In genomic region chr10:73190188-73190587, GRCh38 we compare ENCODE assay signal across 35 cellular contexts. TPM values are rescaled to one million over a fixed set of nuclear protein-coding genes. Genes with fewer than 3 reads are reported as not detected.
DNase-seq lines count a peak whose midpoint lies in the region; ATAC-seq, FAIRE-seq and TF ChIP-seq lines count a peak whose summit lies in the region.
"Had no signal": no experiment of that assay in that cellular context is flagged by ENCODE, and none has a peak within 500 bp of the region (broad histone marks: within the 10 kb centered on the region; RNA-seq: fewer than 3 reads in every experiment).

No MANE protein-coding gene starts in this region.

- H3K36me3 ChIP-seq in SK-N-MC (ENCODE audit: insufficient read depth, low read length) (no peaks in the 10 kb centered on the region), K562 (ENCODE audit: control insufficient read depth, insufficient read depth, low read length) (no peaks in the 10 kb centered on the region)
- H3K36me3 ChIP-seq: BE2C had no signal

- no peak overlapping the region for H3K4me2 ChIP-seq in K562 (ENCODE audit: insufficient read depth, low read length)
- H3K4me2 ChIP-seq: A549; BLaER1; BLaER1 treated with 17β-estradiol and CSF1 and Interleukin-3, amounts not matched to agents 10 nM and 100 nM had no signal

- H3K27ac Mint-ChIP-seq in T-helper 17 cell: peak overlapping the region; percentile 37
- H3K27ac Mint-ChIP-seq: B cell; CD4-positive, alpha-beta T cell; CD8-positive, alpha-beta T cell had no signal

- no peaks in the 10 kb centered on the region for H4K20me1 ChIP-seq in K562 (replicated peaks; ENCODE audit: control insufficient read depth, insufficient read depth, low read length)
- H4K20me1 ChIP-seq: BLaER1; BLaER1 treated with 17β-estradiol and CSF1 and Interleukin-3, amounts not matched to agents 10 nM and 100 nM had no signal

- no peak for ATAC-seq in T-helper 17 cell
- ATAC-seq in K562: no peak
- no peak for ATAC-seq in GM21717 (IDR thresholded peaks at IDR 0.05; ENCODE audit: unreplicated experiment)
- ATAC-seq: A549; CD8-positive, alpha-beta T cell had no signal

- intact Hi-C loops in K562 (cut with micrococcal nuclease): no loop called here

- no peak overlapping the region for H3K4me3 Mint-ChIP-seq in T-helper 17 cell
- H3K4me3 Mint-ChIP-seq: B cell; CD14-positive monocyte; CD4-positive, alpha-beta memory T cell; CD4-positive, alpha-beta T cell; CD4-positive, CD25-positive, alpha-beta regulatory T cell; CD8-positive, alpha-beta memory T cell; CD8-positive, alpha-beta T cell had no signal

- CTCF ChIA-PET in K562 (lab: Yijun Ruan, JAX; ENCODE audit: low intra/inter-chr PET ratio): no interaction called here

- no peak for FAIRE-seq in K562 (lab: Jason Lieb, UNC)
- FAIRE-seq: A204.1, A549, D721Med had no signal

- DNase-seq in SK-N-MC (ENCODE audit: low read depth, low spot score) (no peak), T-helper 17 cell (no peak), K562 (ENCODE audit: extremely low read depth in 1 of 4, low spot score in 3 of 4) (no peak), DMS153 treated with DMSO at 0.1 percent for 48 hours (lab: John Stamatoyannopoulos, UW; ENCODE audit: unreplicated experiment) (no peak), T-helper 2 cell (no peak)
- DNase-seq: 8988T; ACHN; AML-193; BE2C; C1 segment of cervical spinal cord; Caco-2; Calu3; CD4-positive, alpha-beta memory T cell; CD4-positive, alpha-beta T cell; CD4-positive, CD25-positive, alpha-beta regulatory T cell; CD8-positive, alpha-beta memory T cell; CD8-positive, alpha-beta T cell; COR-L47; DMS 273 treated with DMSO at 0.1 percent for 48 hours; DMS153; DMS53; DMS79; DMS79 treated with DMSO at 0.1 percent for 48 hours; DND-41; EL had no signal

- H3K27ac ChIP-seq in SK-N-MC: peak overlapping the region; percentile 92
- H3K27ac ChIP-seq in K562 (ENCODE audit: extremely low read depth, low read depth, low read length): no peak overlapping the region
- H3K27ac ChIP-seq: 22Rv1; A549; BLaER1; BLaER1 treated with 17β-estradiol and CSF1 and Interleukin-3, amounts not matched to agents 10 nM and 100 nM; C4-2B had no signal

- H3K9me1 ChIP-seq in K562 (ENCODE audit: control insufficient read depth, insufficient read depth, low read length): no peaks in the 10 kb centered on the region

- no TSS peak for BruUV-seq in K562 (replicated peaks; lab: Mats Ljungman, UMichigan)

- H3K4me3 ChIP-seq in SK-N-MC: no peak overlapping the region
- no peak overlapping the region for H3K4me3 ChIP-seq in K562
- H3K4me3 ChIP-seq: A549; BLaER1; BLaER1 treated with 17β-estradiol and CSF1 and Interleukin-3, amounts not matched to agents 10 nM and 100 nM had no signal

- no peak for TF ChIP-seq CTCF in K562 (IDR thresholded peaks at IDR 0.05 in 2 of 3, conservative IDR thresholded peaks at IDR 0.05 in 1 of 3; ENCODE audit: insufficient read depth in 2 of 3, low read depth in 1 of 3, low read length in 3 of 3)

- 49% methylated on average over 5 of the region's 5 CpGs for WGBS in K562 (ENCODE audit: insufficient coverage, low coverage, missing lambda C conversion rate)

- no peak overlapping the region for H2AFZ ChIP-seq in K562 (ENCODE audit: low read depth, low read length)

- no peaks in the 10 kb centered on the region for H3K27me3 ChIP-seq in K562 (ENCODE audit: control insufficient read depth in 2 of 2, insufficient read depth in 2 of 2, low read length in 2 of 2)
- H3K27me3 ChIP-seq: BE2C; BLaER1; BLaER1 treated with 17β-estradiol and CSF1 and Interleukin-3, amounts not matched to agents 10 nM and 100 nM had no signal

- no peaks in the 10 kb centered on the region for H3K36me3 Mint-ChIP-seq in T-helper 17 cell (ENCODE audit: low read depth)

- H3K9me3 ChIP-seq in SK-N-MC (ENCODE audit: low read depth, low read length): no peaks in the 10 kb centered on the region
- no peaks in the 10 kb centered on the region for H3K9me3 ChIP-seq in T-helper 17 cell (ENCODE audit: control insufficient read depth, low read length, poor library complexity, severe bottlenecking)
- H3K9me3 ChIP-seq in K562 (replicated peaks; ENCODE audit: control insufficient read depth, insufficient read depth, low read depth, low read length): no peaks in the 10 kb centered on the region
- H3K9me3 ChIP-seq: A549; BE2C; BLaER1; BLaER1 treated with 17β-estradiol and CSF1 and Interleukin-3, amounts not matched to agents 10 nM and 100 nM; Caco-2 had no signal

- in situ Hi-C loops in K562 (cut with MboI): no loop called here

- no peaks in the 10 kb centered on the region for H3K4me1 Mint-ChIP-seq in T-helper 17 cell
- H3K4me1 Mint-ChIP-seq: B cell; CD4-positive, alpha-beta memory T cell; CD4-positive, CD25-positive, alpha-beta regulatory T cell; CD8-positive, alpha-beta memory T cell had no signal

- no peaks in the 10 kb centered on the region for H3K27me3 Mint-ChIP-seq in T-helper 17 cell
- H3K27me3 Mint-ChIP-seq: B cell; CD4-positive, alpha-beta memory T cell; CD4-positive, alpha-beta T cell; CD4-positive, CD25-positive, alpha-beta regulatory T cell; CD8-positive, alpha-beta memory T cell had no signal

- H3K79me2 ChIP-seq in K562 (ENCODE audit: control insufficient read depth, insufficient read depth, low read length): no peaks in the 10 kb centered on the region

- TF ChIP-seq POLR2A in K562 (conservative IDR thresholded peaks at IDR 0.05): no peak

- no peak overlapping the region for H3K9ac ChIP-seq in SK-N-MC (ENCODE audit: insufficient read length)
- no peak overlapping the region for H3K9ac ChIP-seq in K562 (ENCODE audit: insufficient read depth in 1 of 2, low read depth in 2 of 2, low read length in 2 of 2)
- H3K9ac ChIP-seq: BLaER1; BLaER1 treated with 17β-estradiol and CSF1 and Interleukin-3, amounts not matched to agents 10 nM and 100 nM had no signal

- TF ChIP-seq EP300 in K562 (IDR thresholded peaks at IDR 0.05; ENCODE audit: low read length): no peak

- POLR2A ChIA-PET in K562 (lab: Yijun Ruan, JAX): interaction anchor here (0.9 to 1.7 kb wide), 2 partner anchors 9 kb away, joined by 3 to 5 read pairs; no protein-coding TSS in a partner anchor

- no peaks in the 10 kb centered on the region for H3K4me1 ChIP-seq in K562 (replicated peaks in 1 of 2; ENCODE audit: control insufficient read depth in 2 of 2, insufficient read depth in 2 of 2, low read length in 2 of 2)
- H3K4me1 ChIP-seq: A549, BE2C, Caco-2 had no signal

- no peak for TF ChIP-seq RAD21 in K562 (CRISPR knock-in tag; conservative IDR thresholded peaks at IDR 0.05 in 1 of 2, IDR thresholded peaks at IDR 0.05 in 1 of 2)

RNA-seq across cellular contexts. Expression of gene FAM149B1, which starts 22.3 kb away (rescaled TPM):
- total RNA-seq in T-helper 17 cell (10 to 100 TPM; 12.5 to 13.4 TPM), K562 (2014; rRNA removed) (3.2 and 4.2 TPM in 2 replicates), K562 (2014; rRNA removed; fragmentation: Illumina TruSeq; extraction: Trizol) (9.5 and 10.3 TPM in 2 replicates), K562 (2015; rRNA removed; fragmentation: Illumina TruSeq; extraction: Trizol) (8.8 and 9.2 TPM in 2 replicates), K562 (2021) (6.1 and 7.2 TPM in 2 replicates)
- total RNA-seq in K562 (2011; cell fraction: chromatin; rRNA removed; ENCODE audit: low replicate concordance): 7.2 and 16.9 TPM in 2 replicates
- total RNA-seq in K562 (2011; cell fraction: nucleolus; rRNA removed): 4.2 and 5.0 TPM in 2 replicates
- 7.0 and 8.5 TPM in 2 replicates for total RNA-seq in K562 (2011; cell fraction: nucleoplasm; rRNA removed)
- polyA plus RNA-seq in K562 (2011; rRNA removed) (18.5 and 21.5 TPM in 2 replicates), K562 (2014; fragmentation: Illumina TruSeq; extraction: Trizol) (9.3 and 9.5 TPM in 2 replicates), K562 (2014; fragmentation: Nextera tagmentation; extraction: Ambion mirVana) (10 to 100 TPM; 14.4 to 16.9 TPM), K562 (2014; rRNA removed) (6.0 and 8.7 TPM in 2 replicates)
- polyA plus RNA-seq in K562 (2011; cell fraction: cytosol; rRNA removed): 12.7 and 14.0 TPM in 2 replicates
- polyA plus RNA-seq in K562 (2011; cell fraction: nucleus; rRNA removed): 22.0 and 24.2 TPM in 2 replicates
- polyA plus RNA-seq in K562 (2012): 16.3 and 22.4 TPM in 2 replicates
- 13.6 and 17.0 TPM in 2 replicates for polyA minus RNA-seq in K562 (2011; rRNA and poly(A)+ RNA removed)
- 4.3 and 5.7 TPM in 2 replicates for polyA minus RNA-seq in K562 (2011; cell fraction: cytosol; rRNA and poly(A)+ RNA removed)
- 6.5 and 8.6 TPM in 2 replicates for polyA minus RNA-seq in K562 (2011; cell fraction: nucleus; rRNA and poly(A)+ RNA removed)

RNA-seq across cellular contexts. Expression of gene ECD, which starts 22.4 kb away (rescaled TPM):
- total RNA-seq in T-helper 17 cell (10 to 100 TPM; 41.3 to 50.5 TPM), K562 (2014; rRNA removed) (43.1 and 52.8 TPM in 2 replicates), K562 (2014; rRNA removed; fragmentation: Illumina TruSeq; extraction: Trizol) (51.2 and 60.1 TPM in 2 replicates), K562 (2015; rRNA removed; fragmentation: Illumina TruSeq; extraction: Trizol) (53.9 and 57.2 TPM in 2 replicates), K562 (2021) (44.9 and 48.8 TPM in 2 replicates)
- total RNA-seq in K562 (2011; cell fraction: chromatin; rRNA removed; ENCODE audit: low replicate concordance): 52.4 and 77.2 TPM in 2 replicates
- 34.7 and 34.9 TPM in 2 replicates for total RNA-seq in K562 (2011; cell fraction: nucleolus; rRNA removed)
- 43.2 and 55.2 TPM in 2 replicates for total RNA-seq in K562 (2011; cell fraction: nucleoplasm; rRNA removed)
- polyA plus RNA-seq in K562 (2011; rRNA removed) (63.0 and 79.9 TPM in 2 replicates), K562 (2014; fragmentation: Illumina TruSeq; extraction: Trizol) (51.0 and 59.4 TPM in 2 replicates), K562 (2014; fragmentation: Nextera tagmentation; extraction: Ambion mirVana) (10 to 100 TPM; 33.5 to 75.3 TPM), K562 (2014; rRNA removed) (52.6 and 53.2 TPM in 2 replicates)
- polyA plus RNA-seq in K562 (2011; cell fraction: cytosol; rRNA removed): 35.8 and 44.3 TPM in 2 replicates
- 38.9 and 42.5 TPM in 2 replicates for polyA plus RNA-seq in K562 (2011; cell fraction: nucleus; rRNA removed)
- 32.6 and 42.6 TPM in 2 replicates for polyA plus RNA-seq in K562 (2012)
- 67.4 and 78.0 TPM in 2 replicates for polyA minus RNA-seq in K562 (2011; rRNA and poly(A)+ RNA removed)
- polyA minus RNA-seq in K562 (2011; cell fraction: cytosol; rRNA and poly(A)+ RNA removed): 22.3 and 34.4 TPM in 2 replicates
- 32.2 and 57.6 TPM in 2 replicates for polyA minus RNA-seq in K562 (2011; cell fraction: nucleus; rRNA and poly(A)+ RNA removed)

RNA-seq across cellular contexts. Expression of gene DNAJC9, which starts 56.9 kb away (rescaled TPM):
- total RNA-seq in T-helper 17 cell (10 to 100 TPM; 16.2 to 21.4 TPM), K562 (2014; rRNA removed) (118 and 132 TPM in 2 replicates), K562 (2014; rRNA removed; fragmentation: Illumina TruSeq; extraction: Trizol) (133 and 149 TPM in 2 replicates), K562 (2015; rRNA removed; fragmentation: Illumina TruSeq; extraction: Trizol) (119 and 124 TPM in 2 replicates), K562 (2021) (97.6 and 101 TPM in 2 replicates)
- total RNA-seq in K562 (2011; cell fraction: chromatin; rRNA removed; ENCODE audit: low replicate concordance): 90.4 and 196 TPM in 2 replicates
- total RNA-seq in K562 (2011; cell fraction: nucleolus; rRNA removed): 60.9 and 74.1 TPM in 2 replicates
- total RNA-seq in K562 (2011; cell fraction: nucleoplasm; rRNA removed): 110 and 179 TPM in 2 replicates
- polyA plus RNA-seq in K562 (2011; rRNA removed) (75.0 and 97.8 TPM in 2 replicates), K562 (2014; fragmentation: Illumina TruSeq; extraction: Trizol) (100 and 102 TPM in 2 replicates), K562 (2014; fragmentation: Nextera tagmentation; extraction: Ambion mirVana) (10 to 100 TPM; 66.7 to 80.2 TPM), K562 (2014; rRNA removed) (111 and 121 TPM in 2 replicates)
- polyA plus RNA-seq in K562 (2011; cell fraction: cytosol; rRNA removed): 57.3 and 71.3 TPM in 2 replicates
- 62.5 and 90.3 TPM in 2 replicates for polyA plus RNA-seq in K562 (2011; cell fraction: nucleus; rRNA removed)
- polyA plus RNA-seq in K562 (2012): 82.0 and 87.8 TPM in 2 replicates
- 117 and 124 TPM in 2 replicates for polyA minus RNA-seq in K562 (2011; rRNA and poly(A)+ RNA removed)
- polyA minus RNA-seq in K562 (2011; cell fraction: cytosol; rRNA and poly(A)+ RNA removed): 26.0 and 39.6 TPM in 2 replicates
- 49.4 and 90.7 TPM in 2 replicates for polyA minus RNA-seq in K562 (2011; cell fraction: nucleus; rRNA and poly(A)+ RNA removed)
